14 cellular contexts compared by ENCODE assay signal in the genomic region with DNA sequence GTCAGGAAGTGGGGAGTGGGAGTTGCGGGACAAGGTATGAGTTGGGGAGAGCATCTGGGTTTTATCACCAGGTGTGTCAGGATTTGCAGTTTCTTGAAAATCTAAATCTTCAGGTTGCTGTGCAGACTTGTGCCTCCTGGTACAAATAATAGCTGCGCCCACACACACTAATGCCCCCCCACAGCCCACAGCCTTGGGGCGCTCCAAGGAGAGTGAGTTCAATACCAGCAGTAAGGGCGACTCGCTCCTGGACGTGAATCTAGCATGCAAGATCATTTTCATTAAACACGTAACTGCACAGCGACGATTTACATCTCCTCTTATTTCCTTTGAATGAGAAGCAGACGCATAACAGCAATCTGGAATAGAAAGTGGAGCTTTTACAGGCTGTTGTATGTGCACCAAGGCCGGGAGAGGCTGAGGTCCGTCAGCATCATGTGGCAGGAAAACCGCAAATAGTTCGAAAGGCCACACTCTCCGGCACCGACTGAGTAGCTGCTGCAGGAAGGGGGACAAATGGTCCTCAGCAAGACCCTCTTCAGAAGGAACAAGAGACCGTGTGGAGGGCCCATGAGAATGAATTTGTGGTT.
DNase-seq lines count a peak whose midpoint lies in the region; ATAC-seq and TF ChIP-seq lines count a peak whose summit lies in the region.
"Had no signal": no experiment of that assay in that cellular context is flagged by ENCODE, and none has a peak within 500 bp of the region (broad histone marks: within the 10 kb centered on the region; RNA-seq: fewer than 3 reads in every experiment).

No MANE protein-coding gene starts in this region.

- H3K4me1 Mint-ChIP-seq in central memory CD8-positive, alpha-beta T cell: no peaks in the 10 kb centered on the region

- BruUV-seq in IMR-90 (replicated peaks; lab: Mats Ljungman, UMichigan) (no TSS peak), mammary epithelial cell (replicated peaks; lab: Mats Ljungman, UMichigan) (no TSS peak)

- H3K27me3 Mint-ChIP-seq in central memory CD8-positive, alpha-beta T cell: no peaks in the 10 kb centered on the region

- no peak overlapping the region for H2AK9ac ChIP-seq in IMR-90 (replicated peaks; ENCODE audit: low read depth, low read length, poor library complexity)

- no peak overlapping the region for H3K27ac Mint-ChIP-seq in central memory CD8-positive, alpha-beta T cell (ENCODE audit: low read depth)
- H3K27ac Mint-ChIP-seq: activated T-helper 1 cell treated with anti-CD3 and anti-CD28 coated beads, Interleukin-12 subunit alpha, Interleukin-12 subunit beta, Interleukin-2, Interleukin-4 antibody, amounts not matched to agents 30 ng/mL and 10 ng/mL and 1 ng/mL, durations not matched to agents 14 hours and 24 hours and 36 hours; T-helper 1 cell treated with Interleukin-12 subunit alpha and Interleukin-12 subunit beta and Interleukin-4 antibody, amounts not matched to agents 30 μg/mL and 1 μg/mL, for 36 hours had no signal

- H3K9me3 ChIP-seq in IMR-90 (ENCODE audit: control insufficient read depth, insufficient read depth, low read length): no peaks in the 10 kb centered on the region
- no peaks in the 10 kb centered on the region for H3K9me3 ChIP-seq in osteoblast (ENCODE audit: low read depth, low read length)
- H3K9me3 ChIP-seq in mammary epithelial cell (replicated peaks; ENCODE audit: insufficient read depth, low read length): no peaks in the 10 kb centered on the region
- H3K9me3 ChIP-seq: tibial nerve had no signal

- no peaks in the 10 kb centered on the region for H4K20me1 ChIP-seq in IMR-90 (ENCODE audit: insufficient read depth, low read length)
- no peaks in the 10 kb centered on the region for H4K20me1 ChIP-seq in osteoblast (ENCODE audit: insufficient read depth, low read length)
- H4K20me1 ChIP-seq in mammary epithelial cell (ENCODE audit: insufficient read depth, low read length): no peaks in the 10 kb centered on the region

- no peak overlapping the region for H2BK15ac ChIP-seq in IMR-90 (ENCODE audit: low read depth, low read length)

- 80% methylated on average over 3 of the region's 17 CpGs; no CpG with 5 or more reads in 1 of the 2 experiments for WGBS in IMR-90 (ENCODE audit: extremely low coverage in 2 of 2, insufficient read length in 1 of 2), 2 experiments
- 92% methylated on average over 16 of the region's 17 CpGs for WGBS in mammary epithelial cell (ENCODE audit: low coverage, missing lambda C conversion rate)

- intact Hi-C loops in IMR-90 (cut with micrococcal nuclease) (no loop called here), mammary epithelial cell (cut with micrococcal nuclease) (no loop called here)

- no peak overlapping the region for H3K27ac ChIP-seq in IMR-90 (ENCODE audit: insufficient read depth, low read length)
- H3K27ac ChIP-seq in osteoblast (ENCODE audit: low read depth, low read length): peak overlapping the region; percentile 40
- H3K27ac ChIP-seq in mammary epithelial cell (ENCODE audit: insufficient read depth, low read depth, low read length): no peak overlapping the region
- H3K27ac ChIP-seq: tibial nerve had no signal

- no peak overlapping the region for H3K56ac ChIP-seq in IMR-90 (ENCODE audit: extremely low read depth, insufficient read depth, low read length)

- peak overlapping the region; percentile 8; the same call in 1 of the 2 replicates for H3K4ac ChIP-seq in IMR-90 (ENCODE audit: low read depth, low read length)

- H4K8ac ChIP-seq in IMR-90 (ENCODE audit: low read depth in 2 of 2, low read length in 2 of 2): no peak overlapping the region; a peak in 2 of 4 replicates

- H3K23ac ChIP-seq in IMR-90 (ENCODE audit: low read depth, low read length): no peak overlapping the region

- no peak overlapping the region for H2BK120ac ChIP-seq in IMR-90 (ENCODE audit: low read depth, low read length)

- H3K9ac ChIP-seq in IMR-90 (ENCODE audit: low read depth, low read length) (no peak overlapping the region), mammary epithelial cell (ENCODE audit: insufficient read depth, low read length) (no peak overlapping the region)

- TF ChIP-seq CTCF in IMR-90 (conservative IDR thresholded peaks at IDR 0.05; ENCODE audit: low read depth, low read length) (no peak), osteoblast (IDR thresholded peaks at IDR 0.05; ENCODE audit: extremely low read depth, low read depth, low read length) (no peak), mammary epithelial cell (conservative IDR thresholded peaks at IDR 0.05 in 1 of 2, IDR thresholded peaks at IDR 0.05 in 1 of 2; ENCODE audit: extremely low read depth in 1 of 2, insufficient read depth in 1 of 2, low read depth in 1 of 2, low read length in 2 of 2) (no peak)

- no peak overlapping the region for H3K18ac ChIP-seq in IMR-90 (ENCODE audit: low read depth, low read length)

- CTCF ChIA-PET in IMR-90 (lab: Yijun Ruan, JAX): interaction anchor here (0.6 kb wide), 1 partner anchor 954 kb away, joined by 3 read pairs; no protein-coding TSS in a partner anchor
- CTCF ChIA-PET in mammary epithelial cell (lab: Charles Lee; ENCODE audit: low non-redundant PET): no interaction called here

- no peak overlapping the region for H4K91ac ChIP-seq in IMR-90 (ENCODE audit: insufficient read depth, low read depth, low read length)

- peaks cover 4% of the 10 kb centered on the region for H3K9me1 ChIP-seq in IMR-90 (ENCODE audit: insufficient read depth, low read length)

- ATAC-seq in IMR-90 (ENCODE audit: low read depth): peak; percentile 56; the same call in 1 of the 2 replicates
- peak; percentile 24 for ATAC-seq in central memory CD8-positive, alpha-beta T cell (replicated peaks; ENCODE audit: extremely low read depth, poor library complexity, severe bottlenecking)

- dilution Hi-C loops in IMR-90 (cut with HindIII; ENCODE audit: low sequenced_read_pairs, unreplicated experiment) (no loop called here), mammary epithelial cell (cut with HindIII; ENCODE audit: low sequenced_read_pairs) (no loop called here)

- peaks cover 0 to 7% of the 10 kb centered on the region in 2 experiments; a peak in 1 of 4 replicates for H3K79me1 ChIP-seq in IMR-90 (ENCODE audit: low read depth in 1 of 2, low read length in 2 of 2)

- H3K36me3 ChIP-seq in IMR-90 (ENCODE audit: control insufficient read depth, insufficient read depth, low read length) (no peaks in the 10 kb centered on the region), osteoblast (ENCODE audit: insufficient read depth, low read length) (no peaks in the 10 kb centered on the region), mammary epithelial cell (ENCODE audit: insufficient read depth, low read length) (no peaks in the 10 kb centered on the region)
- H3K36me3 ChIP-seq: tibial nerve had no signal

- H2BK5ac ChIP-seq in IMR-90 (ENCODE audit: low read depth, low read length, poor library complexity, severe bottlenecking): no peak overlapping the region

- H2AFZ ChIP-seq in IMR-90 (replicated peaks; ENCODE audit: low read length, poor library complexity) (peak overlapping the region; percentile 34), osteoblast (ENCODE audit: low read length) (peak overlapping the region; percentile 71), mammary epithelial cell (ENCODE audit: low read depth, low read length) (no peak overlapping the region)

- no peaks in the 10 kb centered on the region for H3K79me2 ChIP-seq in osteoblast (ENCODE audit: insufficient read depth, low read length)
- H3K79me2 ChIP-seq in mammary epithelial cell (ENCODE audit: insufficient read depth, low read length): no peaks in the 10 kb centered on the region

- H4K5ac ChIP-seq in IMR-90 (ENCODE audit: low read depth, low read length): no peak overlapping the region

- no peak overlapping the region for H2BK20ac ChIP-seq in IMR-90 (ENCODE audit: low read depth, low read length)

- in situ Hi-C loops in IMR-90 (cut with MboI; ENCODE audit: low sequenced_read_pairs) (no loop called here), mammary epithelial cell (cut with MboI; ENCODE audit: low sequenced_read_pairs in 2 of 2) (no loop called here)

- H3K4me3 ChIP-seq in IMR-90 (ENCODE audit: insufficient read depth, low read depth, low read length) (no peak overlapping the region), osteoblast (ENCODE audit: insufficient read depth, low read length) (peak overlapping the region; percentile 51), mammary epithelial cell (replicated peaks in 1 of 3; ENCODE audit: insufficient read depth in 1 of 3, low read depth in 2 of 3, low read length in 3 of 3) (no peak overlapping the region)
- H3K4me3 ChIP-seq: tibial nerve had no signal

- no peak overlapping the region; the same call in 1 of the 2 replicates for H2AK5ac ChIP-seq in IMR-90 (ENCODE audit: low read depth, low read length)

- peak overlapping the region; percentile 79 for H3K4me2 ChIP-seq in IMR-90 (ENCODE audit: low read depth, low read length)
- peak overlapping the region; percentile 73 for H3K4me2 ChIP-seq in osteoblast (ENCODE audit: insufficient read depth, low read length)
- no peak overlapping the region for H3K4me2 ChIP-seq in mammary epithelial cell (ENCODE audit: insufficient read depth, low read depth, low read length)

- no peaks in the 10 kb centered on the region for H3K9me3 Mint-ChIP-seq in central memory CD8-positive, alpha-beta T cell
- H3K9me3 Mint-ChIP-seq: activated T-helper 1 cell treated with anti-CD3 and anti-CD28 coated beads, Interleukin-12 subunit alpha, Interleukin-12 subunit beta, Interleukin-2, Interleukin-4 antibody, amounts not matched to agents 30 ng/mL and 10 ng/mL and 1 ng/mL, durations not matched to agents 14 hours and 24 hours and 36 hours; T-helper 1 cell treated with Interleukin-12 subunit alpha and Interleukin-12 subunit beta and Interleukin-4 antibody, amounts not matched to agents 30 μg/mL and 1 μg/mL, for 36 hours had no signal

- no peak for TF ChIP-seq POLR2A in IMR-90 (IDR thresholded peaks at IDR 0.05; ENCODE audit: low read depth, low read length)

- H3K4me1 ChIP-seq in IMR-90 (ENCODE audit: control insufficient read depth, insufficient read depth, low read length) (peaks cover 9% of the 10 kb centered on the region), osteoblast (ENCODE audit: insufficient read depth, low read length) (peaks cover 8% of the 10 kb centered on the region), mammary epithelial cell (ENCODE audit: insufficient read depth, low read length) (no peaks in the 10 kb centered on the region)
- H3K4me1 ChIP-seq: tibial nerve had no signal

- DNase-seq in EL: peak; percentile 23
- DNase-seq in IMR-90: peak; percentile 54
- no peak for DNase-seq in central memory CD8-positive, alpha-beta T cell (ENCODE audit: low spot score in 2 of 2)
- peak; percentile 14 for DNase-seq in osteoblast (ENCODE audit: insufficient read length, low spot score, missing footprints)
- no peak for DNase-seq in HPDE6-E6E7 (ENCODE audit: extremely low spot score)
- no peak for DNase-seq in dermis blood vessel endothelial cell
- no peak for DNase-seq in COLO668 (lab: John Stamatoyannopoulos, UW; ENCODE audit: unreplicated experiment)
- no peak for DNase-seq in mammary epithelial cell
- DNase-seq: KG1; NCI-H82; stimulated activated CD4-positive, alpha-beta T cell treated with anti-CD3 and anti-CD28 coated beads, Interleukin-4, amount 100 ng/mL, for 4 hours had no signal

- peak overlapping the region; percentile 23; the same call in 1 of the 2 replicates for H3K14ac ChIP-seq in IMR-90 (replicated peaks; ENCODE audit: low read depth, low read length)

- H3K27me3 ChIP-seq in IMR-90 (ENCODE audit: control insufficient read depth, insufficient read depth, low read length): no peaks in the 10 kb centered on the region
- no peaks in the 10 kb centered on the region for H3K27me3 ChIP-seq in osteoblast (ENCODE audit: insufficient read depth, low read length)
- H3K27me3 ChIP-seq in mammary epithelial cell (ENCODE audit: insufficient read depth, low read length): no peaks in the 10 kb centered on the region
- H3K27me3 ChIP-seq: tibial nerve had no signal

- H3K36me3 Mint-ChIP-seq in central memory CD8-positive, alpha-beta T cell (ENCODE audit: insufficient read depth): no peaks in the 10 kb centered on the region

- no peak overlapping the region for H3K4me3 Mint-ChIP-seq in central memory CD8-positive, alpha-beta T cell
- H3K4me3 Mint-ChIP-seq: activated T-helper 1 cell treated with anti-CD3 and anti-CD28 coated beads, Interleukin-12 subunit alpha, Interleukin-12 subunit beta, Interleukin-2, Interleukin-4 antibody, amounts not matched to agents 30 ng/mL and 10 ng/mL and 1 ng/mL, durations not matched to agents 14 hours and 24 hours and 36 hours; T-helper 1 cell treated with Interleukin-12 subunit alpha and Interleukin-12 subunit beta and Interleukin-4 antibody, amounts not matched to agents 30 μg/mL and 1 μg/mL, for 36 hours had no signal

- POLR2A ChIA-PET in IMR-90 (lab: Charles Lee; ENCODE audit: unreplicated experiment): no interaction called here

- no peak for TF ChIP-seq RAD21 in IMR-90 (IDR thresholded peaks at IDR 0.05; ENCODE audit: low read length)

Comparison
In these comparisons a context has a peak if more than half of its experiments do, and no peak if none do; other contexts are left out.
1. DNase-seq: peak in EL (single experiment), IMR-90 (single experiment) and osteoblast (single experiment); none in central memory CD8-positive, alpha-beta T cell (0 of 2), HPDE6-E6E7 (single experiment), dermis blood vessel endothelial cell (single experiment), COLO668 (single experiment) and mammary epithelial cell (single experiment).